In genomic region chr1:64745986-64746940, GRCh38 we compare ENCODE assay signal across 8 cellular contexts. TPM values are rescaled to one million over a fixed set of nuclear protein-coding genes. Genes with fewer than 3 reads are reported as not detected.
DNase-seq lines count a peak whose midpoint lies in the region; ATAC-seq and TF ChIP-seq lines count a peak whose summit lies in the region.

No MANE protein-coding gene starts in this region.

- intact Hi-C loops in activated CD4-positive, alpha-beta memory T cell treated with anti-CD3 and anti-CD28 coated beads for 36 hours (cut with micrococcal nuclease): loop anchor here (5.0 to 10.0 kb wide), 2 partner anchors 219 to 321 kb away; partner anchors contain the start of gene JAK1
- intact Hi-C loops in left ventricle myocardium superior (cut with micrococcal nuclease): no loop called here
- intact Hi-C loops in sigmoid colon (cut with DNase I): loop anchor here (5.0 kb wide), 2 partner anchors 274 to 321 kb away; partner anchors contain the start of gene CACHD1

- H3K27me3 Mint-ChIP-seq in HFFc6 (ENCODE audit: insufficient read depth): no peaks in the 10 kb centered on the region
- peaks cover 1% of the 10 kb centered on the region for H3K27me3 Mint-ChIP-seq in activated CD4-positive, alpha-beta memory T cell treated with anti-CD3 and anti-CD28 coated beads for 36 hours

- TF ChIP-seq CTCF in BE2C (IDR thresholded peaks at IDR 0.05; ENCODE audit: low read depth, low read length) (no peak), HFFc6 (IDR thresholded peaks at IDR 0.05) (no peak), sigmoid colon (IDR thresholded peaks at IDR 0.05) (no peak)

- no peak overlapping the region for H3K27ac Mint-ChIP-seq in HFFc6
- no peak overlapping the region for H3K27ac Mint-ChIP-seq in activated CD4-positive, alpha-beta memory T cell treated with anti-CD3 and anti-CD28 coated beads for 36 hours

- no peak for TF ChIP-seq EP300 in sigmoid colon (IDR thresholded peaks at IDR 0.05)

- no peaks in the 10 kb centered on the region for H3K36me3 ChIP-seq in BE2C
- no peaks in the 10 kb centered on the region for H3K36me3 ChIP-seq in sigmoid colon

- no peaks in the 10 kb centered on the region for H3K9me3 ChIP-seq in BE2C
- no peaks in the 10 kb centered on the region for H3K9me3 ChIP-seq in sigmoid colon

- no peaks in the 10 kb centered on the region for H3K36me3 Mint-ChIP-seq in HFFc6 (ENCODE audit: low read depth)
- no peaks in the 10 kb centered on the region for H3K36me3 Mint-ChIP-seq in activated CD4-positive, alpha-beta memory T cell treated with anti-CD3 and anti-CD28 coated beads for 36 hours

- H3K4me3 Mint-ChIP-seq in HFFc6: peak overlapping the region; percentile 85
- peak overlapping the region; percentile 77 for H3K4me3 Mint-ChIP-seq in activated CD4-positive, alpha-beta memory T cell treated with anti-CD3 and anti-CD28 coated beads for 36 hours

- ATAC-seq in left ventricle myocardium superior (peak; percentile 63), GM18867 (IDR thresholded peaks at IDR 0.05; ENCODE audit: unreplicated experiment) (no peak)

- TF ChIP-seq POLR2A in sigmoid colon (IDR thresholded peaks at IDR 0.05): no peak

- CTCF ChIA-PET in activated CD4-positive, alpha-beta memory T cell treated with anti-CD3 and anti-CD28 coated beads for 36 hours (lab: Charles Lee): interaction anchor here (0.9 to 1.1 kb wide), 2 partner anchors 70 to 78 kb away, joined by 3 read pairs; no protein-coding TSS in a partner anchor

- POLR2A ChIA-PET in activated CD4-positive, alpha-beta memory T cell treated with anti-CD3 and anti-CD28 coated beads for 36 hours (lab: Charles Lee): no interaction called here

- H3K4me1 ChIP-seq in BE2C (no peaks in the 10 kb centered on the region), sigmoid colon (peaks cover 0 to 34% (median 25%) of the 10 kb centered on the region in 4 donors)

- WGBS in sigmoid colon, 2 donors: 14 to 31% methylated on average over 8 of the region's 8 CpGs

- H3K4me1 Mint-ChIP-seq in HFFc6 (ENCODE audit: low read depth): peaks cover 7% of the 10 kb centered on the region
- peaks cover 5% of the 10 kb centered on the region for H3K4me1 Mint-ChIP-seq in activated CD4-positive, alpha-beta memory T cell treated with anti-CD3 and anti-CD28 coated beads for 36 hours (ENCODE audit: low read depth)

- H3K27me3 ChIP-seq in BE2C (no peaks in the 10 kb centered on the region), sigmoid colon (no peaks in the 10 kb centered on the region)

- DNase-seq in BE2C: no peak
- DNase-seq in HFFc6: peak; percentile 4
- DNase-seq in activated CD4-positive, alpha-beta memory T cell treated with anti-CD3 and anti-CD28 coated beads for 36 hours: no peak
- no peak for DNase-seq in left ventricle myocardium superior
- DNase-seq in sigmoid colon: no peak
- no peak for DNase-seq in NCI-H146 (lab: John Stamatoyannopoulos, UW)
- no peak for DNase-seq in EL

- H3K9me3 Mint-ChIP-seq in HFFc6: no peaks in the 10 kb centered on the region
- H3K9me3 Mint-ChIP-seq in activated CD4-positive, alpha-beta memory T cell treated with anti-CD3 and anti-CD28 coated beads for 36 hours: no peaks in the 10 kb centered on the region

- peak overlapping the region; percentile 83 to 91 (median 90) for H3K27ac ChIP-seq in sigmoid colon

- peak overlapping the region; percentile 77 for H3K4me3 ChIP-seq in BE2C (ENCODE audit: low read depth, low read length)
- peak overlapping the region; percentile 74 to 91 (median 82) for H3K4me3 ChIP-seq in sigmoid colon

RNA-seq across cellular contexts. Expression of gene RAVER2, which starts 1.4 kb away (rescaled TPM):
- polyA plus RNA-seq in BE2C (2012; ENCODE audit: insufficient read depth, insufficient read length, low read depth): 4.4 TPM
- 1 to 10 TPM; 1.8 to 2.8 (median 2.3) TPM for total RNA-seq in HFFc6 (2021; fragmentation: NEBNext Ultra II Directional; extraction: Animal tissue kit (Norgen Biotek cat#: 25700))
- total RNA-seq in activated CD4-positive, alpha-beta memory T cell treated with anti-CD3 and anti-CD28 coated beads for 36 hours: 1 to 10 TPM; 2.9 to 3.2 TPM
- total RNA-seq in left ventricle myocardium superior (32.6 TPM), sigmoid colon (10 to 100 TPM; 12.7 to 22.2 (median 17.4) TPM)
- polyA plus RNA-seq in sigmoid colon: 10 to 100 TPM; 11.9 to 48.8 (median 33.0) TPM
